In the genomic region with DNA sequence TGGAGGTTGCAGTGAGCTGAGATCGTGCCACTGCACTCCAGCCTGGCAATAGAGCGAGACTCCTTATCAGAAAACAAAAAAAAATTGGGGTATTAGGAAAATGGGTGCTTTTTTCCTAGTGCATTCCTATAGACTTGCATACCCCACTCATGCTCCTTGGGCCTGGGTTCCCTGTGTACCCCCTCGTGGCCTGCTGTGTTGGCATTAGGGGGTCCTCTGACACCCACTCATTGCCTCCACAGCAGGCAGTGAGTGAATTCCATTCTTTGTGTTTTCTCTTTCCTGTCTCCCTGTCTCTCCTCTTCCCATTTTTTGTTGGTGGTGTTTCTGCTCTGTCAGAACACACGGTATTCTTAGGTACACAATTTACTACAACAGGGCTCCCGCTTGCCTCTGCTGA, we compare ENCODE assay signal across 11 cellular contexts. TPM values are rescaled to one million over a fixed set of nuclear protein-coding genes. Genes with fewer than 3 reads are reported as not detected.
A peak's percentile ranks its signal among the peaks of the same experiment; 100 is the strongest.
DNase-seq lines count a peak whose midpoint lies in the region; ATAC-seq and TF ChIP-seq lines count a peak whose summit lies in the region.
"Had no signal": no experiment of that assay in that cellular context is flagged by ENCODE, and none has a peak within 500 bp of the region (broad histone marks: within the 10 kb centered on the region; RNA-seq: fewer than 3 reads in every experiment).

No MANE protein-coding gene starts in this region.

- no peak for ATAC-seq in activated T-cell treated with anti-CD3 and anti-CD28 coated beads, Interleukin-2, amount 50 U/mL, for 72 hours (replicated peaks in 1 of 2)
- ATAC-seq in activated CD8-positive, alpha-beta T cell treated with anti-CD3 and anti-CD28 coated beads, Interleukin-2, amount 10 ng/mL, durations not matched to agents 7 days and 5 days, result no peak
- ATAC-seq in gastrocnemius medialis (no peak), HG03565 (IDR thresholded peaks at IDR 0.05; ENCODE audit: unreplicated experiment) (no peak)

- TF ChIP-seq CTCF in esophagus muscularis mucosa (IDR thresholded peaks at IDR 0.05) (no peak), gastrocnemius medialis (IDR thresholded peaks at IDR 0.05 in 4 of 5, conservative IDR thresholded peaks at IDR 0.05 in 1 of 5) (no peak), Caco-2 (IDR thresholded peaks at IDR 0.05; ENCODE audit: insufficient read depth in 1 of 2, low read depth in 1 of 2, low read length in 1 of 2, severe bottlenecking in 1 of 2, unreplicated experiment in 1 of 2) (no peak)

- no peak for TF ChIP-seq EP300 in esophagus muscularis mucosa (IDR thresholded peaks at IDR 0.05)

- H3K4me3 ChIP-seq in esophagus muscularis mucosa (no peak overlapping the region), gastrocnemius medialis (no peak overlapping the region), Caco-2 (ENCODE audit: low read depth, low read length) (no peak overlapping the region)
- H3K4me3 ChIP-seq: dorsolateral prefrontal cortex had no signal

- H3K4me3 Mint-ChIP-seq in activated T-cell treated with anti-CD3 and anti-CD28 coated beads, Interleukin-2, amount 50 U/mL, for 72 hours, result peak overlapping the region in 1 of 2 donors; percentile 74
- no peak overlapping the region for H3K4me3 Mint-ChIP-seq in activated CD8-positive, alpha-beta T cell treated with anti-CD3 and anti-CD28 coated beads, Interleukin-2, amount 10 ng/mL, durations not matched to agents 7 days and 5 days
- no peak overlapping the region for H3K4me3 Mint-ChIP-seq in Caco-2 (ENCODE audit: unreplicated experiment)

- H3K9me3 Mint-ChIP-seq in activated T-cell treated with anti-CD3 and anti-CD28 coated beads, Interleukin-2, amount 50 U/mL, for 72 hours, result no peaks in the 10 kb centered on the region
- no peaks in the 10 kb centered on the region for H3K9me3 Mint-ChIP-seq in activated CD8-positive, alpha-beta T cell treated with anti-CD3 and anti-CD28 coated beads, Interleukin-2, amount 10 ng/mL, durations not matched to agents 7 days and 5 days (ENCODE audit: insufficient read depth)
- H3K9me3 Mint-ChIP-seq in Caco-2 (ENCODE audit: unreplicated experiment), result no peaks in the 10 kb centered on the region

- H3K36me3 ChIP-seq in esophagus muscularis mucosa (peaks cover 15 to 40% (median 27%) of the 10 kb centered on the region in 4 donors), gastrocnemius medialis (peaks cover 0 to 28% of the 10 kb centered on the region in 2 donors), Caco-2 (ENCODE audit: control insufficient read depth, insufficient read depth, low read length) (no peaks in the 10 kb centered on the region)

- in situ Hi-C loops in gastrocnemius medialis (cut with MboI; ENCODE audit: low sequenced_read_pairs in 4 of 4), result no loop called here

- CTCF ChIA-PET in activated CD8-positive, alpha-beta T cell treated with anti-CD3 and anti-CD28 coated beads, Interleukin-2, amount 10 ng/mL, durations not matched to agents 7 days and 5 days (lab: Charles Lee), result interaction anchor here (0.9 to 1.0 kb wide), 5 partner anchors 8 to 245 kb away, joined by 3 to 4 read pairs (median 3); a partner anchor contains a TSS
- CTCF ChIA-PET in Caco-2 (lab: Charles Lee), result no interaction called here

- H3K36me3 Mint-ChIP-seq in activated T-cell treated with anti-CD3 and anti-CD28 coated beads, Interleukin-2, amount 50 U/mL, for 72 hours (ENCODE audit: insufficient read depth in 2 of 2), result peaks cover 0 to 25% of the 10 kb centered on the region in 2 donors
- H3K36me3 Mint-ChIP-seq in activated CD8-positive, alpha-beta T cell treated with anti-CD3 and anti-CD28 coated beads, Interleukin-2, amount 10 ng/mL, durations not matched to agents 7 days and 5 days (ENCODE audit: low read depth), result peaks cover 31% of the 10 kb centered on the region
- H3K36me3 Mint-ChIP-seq in Caco-2 (ENCODE audit: insufficient read depth, unreplicated experiment), result peaks cover 57% of the 10 kb centered on the region

- H3K9me3 ChIP-seq in esophagus muscularis mucosa (no peaks in the 10 kb centered on the region), gastrocnemius medialis (no peaks in the 10 kb centered on the region), Caco-2 (no peaks in the 10 kb centered on the region)

- H3K4me1 ChIP-seq in esophagus muscularis mucosa, result peaks cover 20 to 29% (median 24%) of the 10 kb centered on the region in 4 donors
- H3K4me1 ChIP-seq in gastrocnemius medialis, result peaks cover 0 to 3% of the 10 kb centered on the region in 2 donors
- H3K4me1 ChIP-seq in Caco-2, result no peaks in the 10 kb centered on the region

- H3K27me3 ChIP-seq in esophagus muscularis mucosa, result no peaks in the 10 kb centered on the region
- no peaks in the 10 kb centered on the region for H3K27me3 ChIP-seq in gastrocnemius medialis
- no peaks in the 10 kb centered on the region for H3K27me3 ChIP-seq in Caco-2 (replicated peaks; ENCODE audit: control insufficient read depth, insufficient read depth, low read length)
- H3K27me3 ChIP-seq: dorsolateral prefrontal cortex had no signal

- peak overlapping the region; percentile 88 for H3K27ac Mint-ChIP-seq in activated T-cell treated with anti-CD3 and anti-CD28 coated beads, Interleukin-2, amount 50 U/mL, for 72 hours
- H3K27ac Mint-ChIP-seq in activated CD8-positive, alpha-beta T cell treated with anti-CD3 and anti-CD28 coated beads, Interleukin-2, amount 10 ng/mL, durations not matched to agents 7 days and 5 days, result peak overlapping the region; percentile 81
- H3K27ac Mint-ChIP-seq in Caco-2 (ENCODE audit: unreplicated experiment), result no peak overlapping the region

- 91% methylated on average over 5 of the region's 5 CpGs for WGBS in esophagus muscularis mucosa

- POLR2A ChIA-PET in activated CD8-positive, alpha-beta T cell treated with anti-CD3 and anti-CD28 coated beads, Interleukin-2, amount 10 ng/mL, durations not matched to agents 7 days and 5 days (lab: Charles Lee), result no interaction called here
- POLR2A ChIA-PET in Caco-2 (lab: Charles Lee), result no interaction called here

- H3K4me1 Mint-ChIP-seq in activated T-cell treated with anti-CD3 and anti-CD28 coated beads, Interleukin-2, amount 50 U/mL, for 72 hours (ENCODE audit: low read depth), result peaks cover 27% of the 10 kb centered on the region
- peaks cover 23% of the 10 kb centered on the region for H3K4me1 Mint-ChIP-seq in activated CD8-positive, alpha-beta T cell treated with anti-CD3 and anti-CD28 coated beads, Interleukin-2, amount 10 ng/mL, durations not matched to agents 7 days and 5 days (ENCODE audit: low read depth)
- H3K4me1 Mint-ChIP-seq in Caco-2 (ENCODE audit: low read depth, unreplicated experiment), result peaks cover 7% of the 10 kb centered on the region

- peak overlapping the region in 3 of 4 donors; percentile 7 to 31 (median 9) for H3K27ac ChIP-seq in esophagus muscularis mucosa (replicated peaks in 1 of 4)
- peak overlapping the region; percentile 39 to 65 (median 53) for H3K27ac ChIP-seq in gastrocnemius medialis

- intact Hi-C loops in esophagus muscularis mucosa (cut with DNase I), result no loop called here
- intact Hi-C loops in gastrocnemius medialis (cut with DNase I; ENCODE audit: low total_unique reads), result no loop called here
- intact Hi-C loops in Caco-2 (cut with micrococcal nuclease; ENCODE audit: unreplicated experiment), result no loop called here

- no peak for DNase-seq in activated T-cell treated with anti-CD3 and anti-CD28 coated beads, Interleukin-2, amount 50 U/mL, for 72 hours
- no peak for DNase-seq in activated T-cell treated with anti-CD3 and anti-CD28 coated beads for 4 hours
- DNase-seq in activated CD8-positive, alpha-beta T cell treated with anti-CD3 and anti-CD28 coated beads, Interleukin-2, amount 10 ng/mL, durations not matched to agents 7 days and 5 days, result no peak
- DNase-seq in esophagus muscularis mucosa (ENCODE audit: extremely low spot score), result no peak
- DNase-seq in gastrocnemius medialis, result peak in 1 of 2 donors; percentile 3
- no peak for DNase-seq in Caco-2
- no peak for DNase-seq in HT-29 (ENCODE audit: low spot score)
- DNase-seq: DMS 273 treated with DMSO at 0.1 percent for 48 hours, SIG-M5 had no signal

- H3K27me3 Mint-ChIP-seq in activated T-cell treated with anti-CD3 and anti-CD28 coated beads, Interleukin-2, amount 50 U/mL, for 72 hours (ENCODE audit: low read depth), result no peaks in the 10 kb centered on the region
- no peaks in the 10 kb centered on the region for H3K27me3 Mint-ChIP-seq in activated CD8-positive, alpha-beta T cell treated with anti-CD3 and anti-CD28 coated beads, Interleukin-2, amount 10 ng/mL, durations not matched to agents 7 days and 5 days (ENCODE audit: low read depth)
- H3K27me3 Mint-ChIP-seq in Caco-2 (ENCODE audit: insufficient read depth, unreplicated experiment), result no peaks in the 10 kb centered on the region

- TF ChIP-seq POLR2A in esophagus muscularis mucosa (IDR thresholded peaks at IDR 0.05; ENCODE audit: low read depth), result no peak
- TF ChIP-seq POLR2A in gastrocnemius medialis (IDR thresholded peaks at IDR 0.05), result no peak

- BruUV-seq in Caco-2 (replicated peaks; lab: Mats Ljungman, UMichigan), result no TSS peak

RNA-seq across cellular contexts. Expression of a gene that starts 42.8 kb away (rescaled TPM):
- 10 to 100 TPM; 72.3 to 85.8 TPM for total RNA-seq in activated T-cell treated with anti-CD3 and anti-CD28 coated beads, Interleukin-2, amount 50 U/mL, for 72 hours
- 10 to 100 TPM; 42.3 to 44.3 TPM for total RNA-seq in activated CD8-positive, alpha-beta T cell treated with anti-CD3 and anti-CD28 coated beads, Interleukin-2, amount 10 ng/mL, durations not matched to agents 7 days and 5 days
- 10 to 100 TPM; 56.1 to 85.5 (median 75.4) TPM for total RNA-seq in esophagus muscularis mucosa
- 10 to 100 TPM; 36.1 to 81.9 (median 66.5) TPM for total RNA-seq in gastrocnemius medialis
- total RNA-seq in Caco-2 (2022), result 35.8 and 36.3 TPM in 2 replicates
- 99.9 and 119 TPM in 2 replicates for total RNA-seq in HT-29 (2014; rRNA removed; shearing (Covaris generic))
